In genomic region chr12:55738113-55739024, GRCh38 we compare ENCODE assay signal across 8 cellular contexts. TPM values are rescaled to one million over a fixed set of nuclear protein-coding genes. Genes with fewer than 3 reads are reported as not detected.
DNase-seq lines count a peak whose midpoint lies in the region; ATAC-seq and TF ChIP-seq lines count a peak whose summit lies in the region.

No MANE protein-coding gene starts in this region.

- 1 to 3% (median 1%) methylated on average over 13 to 14 of the region's 14 CpGs for WGBS in adrenal gland, 4 donors

- H3K4me3 ChIP-seq in adrenal gland = peak overlapping the region in 3 of 4 donors; percentile 19 to 71 (median 51)
- peak overlapping the region; percentile 66 for H3K4me3 ChIP-seq in left ventricle myocardium inferior
- H3K4me3 ChIP-seq in vagina = peak overlapping the region; percentile 50 to 60

- ATAC-seq in HG02623 (IDR thresholded peaks at IDR 0.05; ENCODE audit: unreplicated experiment) = peak; percentile 85

- peaks cover 6 to 11% of the 10 kb centered on the region in 2 donors for H3K4me1 ChIP-seq in adrenal gland (replicated peaks in 1 of 2)
- peaks cover 26% of the 10 kb centered on the region for H3K4me1 ChIP-seq in left ventricle myocardium inferior
- H3K4me1 ChIP-seq in vagina = peaks cover 26% of the 10 kb centered on the region

- no peak for TF ChIP-seq POLR2A in adrenal gland (IDR thresholded peaks at IDR 0.05)
- TF ChIP-seq POLR2A in vagina (IDR thresholded peaks at IDR 0.05) = no peak

- H3K27ac ChIP-seq in adrenal gland (peak overlapping the region; percentile 36 to 81 (median 72)), left ventricle myocardium inferior (replicated peaks) (peak overlapping the region; percentile 75), vagina (peak overlapping the region; percentile 85)

- H3K9me3 ChIP-seq in adrenal gland (replicated peaks in 1 of 3) (no peaks in the 10 kb centered on the region), left ventricle myocardium inferior (replicated peaks) (no peaks in the 10 kb centered on the region), vagina (no peaks in the 10 kb centered on the region)

- intact Hi-C loops in adrenal gland (cut with DNase I) (loop anchor here in 1 of 2 donors (5.0 kb wide), 1 partner anchor 199 kb away; no protein-coding TSS in a partner anchor), left ventricle myocardium inferior (cut with micrococcal nuclease) (loop anchor here (5.0 kb wide), 1 partner anchor 199 kb away; no protein-coding TSS in a partner anchor), posterior vena cava (cut with DNase I) (no loop called here), vagina (cut with DNase I) (no loop called here)

- H3K36me3 ChIP-seq in adrenal gland (replicated peaks in 1 of 2) (no peaks in the 10 kb centered on the region), left ventricle myocardium inferior (no peaks in the 10 kb centered on the region), vagina (no peaks in the 10 kb centered on the region)

- no peaks in the 10 kb centered on the region for H3K27me3 ChIP-seq in adrenal gland
- no peaks in the 10 kb centered on the region for H3K27me3 ChIP-seq in left ventricle myocardium inferior (ENCODE audit: low read depth)
- H3K27me3 ChIP-seq in vagina = no peaks in the 10 kb centered on the region

- peak; percentile 74 for TF ChIP-seq CTCF in GM12872 (IDR thresholded peaks at IDR 0.05; ENCODE audit: insufficient read depth, low read depth, low read length)
- peak; percentile 78 to 97 (median 95) for TF ChIP-seq CTCF in adrenal gland (IDR thresholded peaks at IDR 0.05)
- peak; percentile 91 for TF ChIP-seq CTCF in left ventricle myocardium inferior (IDR thresholded peaks at IDR 0.05; ENCODE audit: borderline replicate concordance)
- peak; percentile 80 to 95 (median 81) for TF ChIP-seq CTCF in vagina (IDR thresholded peaks at IDR 0.05)

- peak; percentile 78 for DNase-seq in NCI-H1092 (lab: John Stamatoyannopoulos, UW)
- peak; percentile 26 for DNase-seq in SKM-1 treated with dmso at 0.1 percent for 144 hours (lab: John Stamatoyannopoulos, UW; ENCODE audit: unreplicated experiment)
- DNase-seq in adrenal gland = peak; percentile 80 to 93 (median 86)
- peak; percentile 80 for DNase-seq in left ventricle myocardium inferior
- DNase-seq in posterior vena cava (ENCODE audit: low spot score) = peak; percentile 93
- DNase-seq in vagina (ENCODE audit: extremely low spot score in 2 of 2) = no peak

RNA-seq across cellular contexts. Expression of gene GDF11, which starts 4.6 kb away (rescaled TPM):
- total RNA-seq in adrenal gland (1 to 10 TPM; 3.3 to 8.3 (median 7.1) TPM), left ventricle myocardium inferior (15.6 TPM), posterior vena cava (10 to 100 TPM in 1 of 2 donors, 1 to 10 TPM in 1; 8.4 to 11.0 TPM), vagina (7.6 TPM)
- 1 to 10 TPM; 2.4 to 4.1 (median 3.8) TPM for polyA plus RNA-seq in adrenal gland

RNA-seq across cellular contexts. Expression of gene CD63, which starts 9.6 kb away (rescaled TPM):
- 1,000 to 10,000 TPM in 6 of 8 donors, 100 to 1,000 TPM in 2; 796 to 1,954 (median 1,274) TPM for total RNA-seq in adrenal gland
- polyA plus RNA-seq in adrenal gland = 1,000 to 10,000 TPM; 1,798 to 2,350 (median 1,843) TPM
- 705 TPM for total RNA-seq in left ventricle myocardium inferior
- total RNA-seq in posterior vena cava = 1,000 to 10,000 TPM; 1,385 to 1,570 TPM
- total RNA-seq in vagina = 568 TPM

RNA-seq across cellular contexts. Expression of gene RDH5, which starts 18.2 kb away (rescaled TPM):
- total RNA-seq in adrenal gland = 10 to 100 TPM in 1 of 8 donors, 1 to 10 TPM in 7; 1.9 to 25.7 (median 4.0) TPM
- polyA plus RNA-seq in adrenal gland = 10 to 100 TPM in 2 of 3 donors, 1 to 10 TPM in 1; 2.7 to 41.4 (median 32.7) TPM
- 12.2 TPM for total RNA-seq in left ventricle myocardium inferior
- 10 to 100 TPM; 19.2 to 39.7 TPM for total RNA-seq in posterior vena cava
- 10.6 TPM for total RNA-seq in vagina

RNA-seq across cellular contexts. Expression of gene BLOC1S1, which starts 22.5 kb away (rescaled TPM):
- total RNA-seq in adrenal gland = 100 to 1,000 TPM; 180 to 304 (median 220) TPM
- polyA plus RNA-seq in adrenal gland = 1,000 to 10,000 TPM in 1 of 3 donors, 100 to 1,000 TPM in 2; 188 to 1,005 (median 657) TPM
- total RNA-seq in left ventricle myocardium inferior = 109 TPM
- total RNA-seq in posterior vena cava = 100 to 1,000 TPM; 115 to 118 TPM
- 173 TPM for total RNA-seq in vagina

RNA-seq across cellular contexts. Expression of gene ITGA7, which starts 30.7 kb away (rescaled TPM):
- total RNA-seq in adrenal gland (10 to 100 TPM in 5 of 8 donors, 1 to 10 TPM in 3; 5.7 to 19.7 (median 13.3) TPM), left ventricle myocardium inferior (520 TPM), posterior vena cava (100 to 1,000 TPM; 497 to 570 TPM), vagina (23.6 TPM)
- 10 to 100 TPM in 2 of 3 donors, 1 to 10 TPM in 1; 9.3 to 77.1 (median 53.6) TPM for polyA plus RNA-seq in adrenal gland

Comparison
In these comparisons a context has a peak if more than half of its experiments do, and no peak if none do; other contexts are left out.
1. DNase-seq: peak in NCI-H1092 (single experiment), SKM-1 treated with dmso at 0.1 percent for 144 hours (single experiment), adrenal gland (7 of 7), left ventricle myocardium inferior (single experiment) and posterior vena cava (single experiment); none in vagina (0 of 2).
2. Peak in every context shown above with its lines, with median percentiles within 50 percentile points of each other: CTCF ChIP-seq, H3K27ac ChIP-seq and H3K4me3 ChIP-seq.